Comparison of ENCODE assay signal across 17 cellular contexts in genomic region chr5:96795626-96796025, GRCh38. TPM values are rescaled to one million over a fixed set of nuclear protein-coding genes. Genes with fewer than 3 reads are reported as not detected.
DNase-seq lines count a peak whose midpoint lies in the region; ATAC-seq and TF ChIP-seq lines count a peak whose summit lies in the region.
"Had no signal": no experiment of that assay in that cellular context is flagged by ENCODE, and none has a peak within 500 bp of the region (broad histone marks: within the 10 kb centered on the region; RNA-seq: fewer than 3 reads in every experiment).

No MANE protein-coding gene starts in this region.

- H3K27ac Mint-ChIP-seq in activated naive CD8-positive, alpha-beta T cell, result peak overlapping the region; percentile 43
- no peak overlapping the region for H3K27ac Mint-ChIP-seq in activated naive CD8-positive, alpha-beta T cell treated with anti-CD3 and anti-CD28 coated beads, Interleukin-2, amount 50 U/mL, for 24 hours
- H3K27ac Mint-ChIP-seq in endothelial cell (ENCODE audit: unreplicated experiment), result no peak overlapping the region

- H3K4me3 Mint-ChIP-seq in activated naive CD8-positive, alpha-beta T cell, result no peak overlapping the region
- H3K4me3 Mint-ChIP-seq in activated naive CD8-positive, alpha-beta T cell treated with anti-CD3 and anti-CD28 coated beads, Interleukin-2, amount 50 U/mL, for 24 hours, result no peak overlapping the region
- H3K4me3 Mint-ChIP-seq in endothelial cell (ENCODE audit: unreplicated experiment), result peak overlapping the region; percentile 49

- no peak for ATAC-seq in activated naive CD8-positive, alpha-beta T cell treated with anti-CD3 and anti-CD28 coated beads, Interleukin-2, amount 50 U/mL, for 24 hours

- no peak for DNase-seq in activated naive CD8-positive, alpha-beta T cell treated with anti-CD3 and anti-CD28 coated beads, Interleukin-2, amount 50 U/mL, for 24 hours
- DNase-seq in endothelial cell (ENCODE audit: low spot score) (no peak), OCI-M2 (lab: John Stamatoyannopoulos, UW; ENCODE audit: unreplicated experiment) (no peak), tibial artery (no peak), brain microvascular endothelial cell (no peak)
- DNase-seq: COR-L47, GF-D8, GM23248, HCEC 1CT, NCI-H1105 treated with DMSO at 0.1 percent for 48 hours, NCI-H187 treated with DMSO at 0.1 percent for 48 hours, NCI-H446, NCI-H69, SHP77 had no signal

- H3K9me3 Mint-ChIP-seq in activated naive CD8-positive, alpha-beta T cell (ENCODE audit: low read depth), result no peaks in the 10 kb centered on the region
- H3K9me3 Mint-ChIP-seq in activated naive CD8-positive, alpha-beta T cell treated with anti-CD3 and anti-CD28 coated beads, Interleukin-2, amount 50 U/mL, for 24 hours, result no peaks in the 10 kb centered on the region
- no peaks in the 10 kb centered on the region for H3K9me3 Mint-ChIP-seq in endothelial cell (ENCODE audit: unreplicated experiment)
- H3K9me3 Mint-ChIP-seq: IgD-negative memory B cell had no signal

- H3K4me1 Mint-ChIP-seq in activated naive CD8-positive, alpha-beta T cell (ENCODE audit: low read depth), result peaks cover 61% of the 10 kb centered on the region
- H3K4me1 Mint-ChIP-seq in activated naive CD8-positive, alpha-beta T cell treated with anti-CD3 and anti-CD28 coated beads, Interleukin-2, amount 50 U/mL, for 24 hours, result peaks cover 31% of the 10 kb centered on the region
- H3K4me1 Mint-ChIP-seq in endothelial cell (ENCODE audit: unreplicated experiment), result peaks cover 11% of the 10 kb centered on the region

- H3K27me3 Mint-ChIP-seq in activated naive CD8-positive, alpha-beta T cell, result no peaks in the 10 kb centered on the region
- H3K27me3 Mint-ChIP-seq in activated naive CD8-positive, alpha-beta T cell treated with anti-CD3 and anti-CD28 coated beads, Interleukin-2, amount 50 U/mL, for 24 hours, result no peaks in the 10 kb centered on the region
- H3K27me3 Mint-ChIP-seq in endothelial cell (ENCODE audit: unreplicated experiment), result no peaks in the 10 kb centered on the region
- H3K27me3 Mint-ChIP-seq: IgD-negative memory B cell had no signal

- peaks cover 27% of the 10 kb centered on the region for H3K36me3 Mint-ChIP-seq in activated naive CD8-positive, alpha-beta T cell
- H3K36me3 Mint-ChIP-seq in activated naive CD8-positive, alpha-beta T cell treated with anti-CD3 and anti-CD28 coated beads, Interleukin-2, amount 50 U/mL, for 24 hours (ENCODE audit: low read depth), result peaks cover 81% of the 10 kb centered on the region
- peaks cover 22% of the 10 kb centered on the region for H3K36me3 Mint-ChIP-seq in endothelial cell (ENCODE audit: low read depth, unreplicated experiment)

- no peaks in the 10 kb centered on the region for H3K9me3 ChIP-seq in KOPT-K1 (ENCODE audit: insufficient read depth, low read length, poor library complexity, severe bottlenecking)
- no peaks in the 10 kb centered on the region for H3K9me3 ChIP-seq in tibial artery

- H3K27ac ChIP-seq in KOPT-K1 (ENCODE audit: low read depth, low read length, poor library complexity, severe bottlenecking) (peak overlapping the region; percentile 15), tibial artery (no peak overlapping the region), brain microvascular endothelial cell (no peak overlapping the region)
- H3K27ac ChIP-seq: GM23248 had no signal

- no peaks in the 10 kb centered on the region for H3K27me3 ChIP-seq in tibial artery
- H3K27me3 ChIP-seq in brain microvascular endothelial cell (replicated peaks), result no peaks in the 10 kb centered on the region

- H3K4me3 ChIP-seq in tibial artery (no peak overlapping the region), brain microvascular endothelial cell (ENCODE audit: low read depth, low read length) (no peak overlapping the region)
- H3K4me3 ChIP-seq: GM23248 had no signal

- in situ Hi-C loops in brain microvascular endothelial cell (cut with HindIII; ENCODE audit: low pct_ligation_motif_present, low sequenced_read_pairs), result no loop called here

- TF ChIP-seq CTCF in endothelial cell (IDR thresholded peaks at IDR 0.05; ENCODE audit: unreplicated experiment) (no peak), tibial artery (IDR thresholded peaks at IDR 0.05) (no peak), brain microvascular endothelial cell (IDR thresholded peaks at IDR 0.05; ENCODE audit: low read depth, low read length, missing control alignments) (no peak)

- peaks cover 100% of the 10 kb centered on the region for H3K36me3 ChIP-seq in KOPT-K1 (ENCODE audit: insufficient read depth, low read length)
- H3K36me3 ChIP-seq in tibial artery, result peaks cover 36 to 69% (median 68%) of the 10 kb centered on the region in 3 donors
- H3K36me3 ChIP-seq in brain microvascular endothelial cell (replicated peaks), result peaks cover 20% of the 10 kb centered on the region

- H3K4me1 ChIP-seq in tibial artery, result peaks cover 0 to 9% (median 6%) of the 10 kb centered on the region in 4 donors

- intact Hi-C loops in tibial artery (cut with DNase I; ENCODE audit: low total_unique reads), result no loop called here

RNA-seq across cellular contexts. Expression of gene ERAP1, which starts 12.1 kb away (rescaled TPM):
- total RNA-seq in endothelial cell (ENCODE audit: unreplicated experiment), result 36.4 TPM
